18 cellular contexts compared by ENCODE assay signal in the genomic region with DNA sequence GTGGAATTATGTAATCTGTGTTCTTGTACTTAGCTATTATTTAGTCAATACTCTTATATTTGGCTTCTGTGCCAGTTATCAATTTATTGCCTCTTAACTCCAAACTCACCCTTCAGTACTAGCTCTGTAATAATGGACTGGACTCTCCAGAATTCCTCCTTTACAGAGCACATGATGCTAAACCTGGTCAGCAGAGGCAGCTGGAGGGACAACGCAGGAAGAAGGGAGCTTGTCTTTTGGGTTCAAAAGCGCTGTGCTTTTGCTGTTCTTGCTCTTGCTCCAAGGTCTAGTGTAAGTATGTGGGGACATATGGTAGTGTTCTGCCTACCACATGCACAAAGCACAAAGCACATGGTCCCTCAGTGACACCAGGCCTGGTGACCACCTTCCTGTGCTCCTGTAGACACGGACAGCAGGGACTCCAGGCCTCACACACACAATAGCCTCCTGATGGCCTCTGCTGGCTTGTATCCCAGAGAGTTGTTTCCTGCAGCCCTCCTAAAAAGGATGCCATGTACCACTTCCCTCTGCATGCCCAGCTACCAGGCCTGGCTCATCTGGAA. TPM values are rescaled to one million over a fixed set of nuclear protein-coding genes. Genes with fewer than 3 reads are reported as not detected.
DNase-seq lines count a peak whose midpoint lies in the region; ATAC-seq and TF ChIP-seq lines count a peak whose summit lies in the region.
"Had no signal": no experiment of that assay in that cellular context is flagged by ENCODE, and none has a peak within 500 bp of the region (broad histone marks: within the 10 kb centered on the region; RNA-seq: fewer than 3 reads in every experiment).

No MANE protein-coding gene starts in this region.

- peaks cover 19% of the 10 kb centered on the region for H3K4me1 ChIP-seq in Karpas-422 (ENCODE audit: low read length)

- peaks cover 8% of the 10 kb centered on the region for H3K36me3 Mint-ChIP-seq in WTC11

- H4K20me1 ChIP-seq in Karpas-422 (ENCODE audit: insufficient read depth, low read depth, low read length), result peaks cover 49% of the 10 kb centered on the region

- no peaks in the 10 kb centered on the region for H3K9me2 ChIP-seq in Karpas-422 (replicated peaks; ENCODE audit: insufficient read depth, low read length)

- no peak overlapping the region for H3K9ac ChIP-seq in Karpas-422 (ENCODE audit: low read length)

- 0 out of 2 replicates have a peak, but pooled peaks have one; percentile 28 for TF ChIP-seq CTCF in WTC11 (IDR thresholded peaks at IDR 0.05)

- H3K27ac ChIP-seq in Karpas-422 (ENCODE audit: low read length), result no peak overlapping the region
- H3K27ac ChIP-seq: esophagus muscularis mucosa, skin epidermis had no signal

- no peak overlapping the region for H3K4me2 ChIP-seq in Karpas-422 (ENCODE audit: low read depth, low read length, poor library complexity, severe bottlenecking)

- peak; percentile 65 for ATAC-seq in WTC11
- ATAC-seq in GM19397 (IDR thresholded peaks at IDR 0.05; ENCODE audit: unreplicated experiment), result no peak
- no peak for ATAC-seq in GM18909 (IDR thresholded peaks at IDR 0.05; ENCODE audit: poor library complexity, unreplicated experiment)
- ATAC-seq: activated naive CD4-positive, alpha-beta T cell treated with anti-CD3 and anti-CD28 coated beads, Interleukin-2, amount 50 U/mL, for 72 hours; Panc1; T-cell had no signal

- peaks cover 9% of the 10 kb centered on the region for H3K9me3 Mint-ChIP-seq in WTC11
- H3K9me3 Mint-ChIP-seq: activated naive CD4-positive, alpha-beta T cell treated with anti-CD3 and anti-CD28 coated beads, Interleukin-2, amount 50 U/mL, for 72 hours had no signal

- POLR2A ChIA-PET in WTC11 (lab: Charles Lee), result interaction anchor here (0.9 kb wide), 1 partner anchor 121 kb away, joined by 5 read pairs; no protein-coding TSS in a partner anchor

- no peak overlapping the region for H3K27ac Mint-ChIP-seq in WTC11
- H3K27ac Mint-ChIP-seq: T-cell had no signal

- H3K4me3 ChIP-seq in Karpas-422 (ENCODE audit: low read length), result no peak overlapping the region
- H3K4me3 ChIP-seq: esophagus muscularis mucosa, skin epidermis had no signal

- peaks cover 89% of the 10 kb centered on the region for H3K79me2 ChIP-seq in Karpas-422 (ENCODE audit: low read length)

- H3K36me3 ChIP-seq in Karpas-422 (ENCODE audit: insufficient read depth, low read length), result no peaks in the 10 kb centered on the region
- H3K36me3 ChIP-seq: esophagus muscularis mucosa had no signal

- H3K27me3 Mint-ChIP-seq in WTC11 (ENCODE audit: low read depth), result no peaks in the 10 kb centered on the region
- H3K27me3 Mint-ChIP-seq: T-cell had no signal

- no peak overlapping the region for H3K4me3 Mint-ChIP-seq in WTC11

- CTCF ChIA-PET in WTC11 (lab: Charles Lee), result interaction anchor here (0.5 to 1.6 kb wide), 21 partner anchors 9 to 1752 kb away, joined by 3 to 15 read pairs (median 5); a partner anchor contains a TSS

- no peak overlapping the region for H2AFZ ChIP-seq in Karpas-422 (ENCODE audit: low read length)

- peaks cover 5% of the 10 kb centered on the region; the same call in 1 of the 2 replicates for H3K9me3 ChIP-seq in Karpas-422 (ENCODE audit: low read length)
- H3K9me3 ChIP-seq: esophagus muscularis mucosa had no signal

- peaks cover 49% of the 10 kb centered on the region for H3K4me1 Mint-ChIP-seq in WTC11

- DNase-seq in DMS 273 (lab: John Stamatoyannopoulos, UW; ENCODE audit: unreplicated experiment), result peak; percentile 16
- no peak for DNase-seq in DMS 273 treated with DMSO at 0.1 percent for 48 hours (lab: John Stamatoyannopoulos, UW)
- DNase-seq in HT-29 (ENCODE audit: low spot score), result peak; percentile 40
- peak; percentile 38 for DNase-seq in WTC11 (ENCODE audit: low spot score)
- peak; percentile 31 for DNase-seq in left kidney (ENCODE audit: low read depth, low spot score)
- no peak for DNase-seq in Karpas-422
- DNase-seq: 8988T; activated CD4-positive, alpha-beta T cell treated with anti-CD3 and anti-CD28 coated beads for 1 hour; activated CD8-positive, alpha-beta memory T cell treated with anti-CD3 and anti-CD28 coated beads, Interleukin-2, amount 50 U/mL, for 4 hours; mesenchymal stem cell; NCI-H226; T-cell had no signal

- H3K27me3 ChIP-seq in Karpas-422 (ENCODE audit: low read length), result no peaks in the 10 kb centered on the region
- H3K27me3 ChIP-seq: esophagus muscularis mucosa had no signal

TF ChIP-seq in WTC11, 78 proteins besides CTCF, POLR2A, EP300 and RAD21:
- TF ChIP-seq, protein P1, sequence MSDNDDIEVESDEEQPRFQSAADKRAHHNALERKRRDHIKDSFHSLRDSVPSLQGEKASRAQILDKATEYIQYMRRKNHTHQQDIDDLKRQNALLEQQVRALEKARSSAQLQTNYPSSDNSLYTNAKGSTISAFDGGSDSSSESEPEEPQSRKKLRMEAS (CRISPR knock-in tag; IDR thresholded peaks at IDR 0.05), result peak; percentile 37; the same call in 1 of the 2 replicates
- no peak for TF ChIP-seq TCF7 (CRISPR knock-in tag; IDR thresholded peaks at IDR 0.05; ENCODE audit: low read depth)
- TF ChIP-seq ZNF138 (CRISPR knock-in tag; conservative IDR thresholded peaks at IDR 0.05), result 0 out of 2 replicates have a peak, but pooled peaks have one; percentile 18
- 0 out of 2 replicates have a peak, but pooled peaks have one; percentile 53 for TF ChIP-seq ZBTB21 (CRISPR knock-in tag; IDR thresholded peaks at IDR 0.05; ENCODE audit: borderline replicate concordance)

RNA-seq across cellular contexts. Expression of a gene that starts 46.1 kb away (rescaled TPM):
- 16.4 and 18.5 TPM in 2 replicates for total RNA-seq in HT-29 (2014; rRNA removed; shearing (Covaris generic))
- total RNA-seq in WTC11 (2021), result 52.1 to 61.9 TPM (median 52.8 TPM) in 3 replicates
- 19.5 and 25.3 TPM in 2 replicates for total RNA-seq in Karpas-422 (2014; rRNA removed; shearing (Covaris generic); ENCODE audit: low replicate concordance)

Comparison
In these comparisons a context has a peak if more than half of its experiments do, and no peak if none do; other contexts are left out.
1. DNase-seq: peak in DMS 273 (single experiment), HT-29 (single experiment), WTC11 (single experiment) and left kidney (single experiment); none in DMS 273 treated with DMSO at 0.1 percent for 48 hours (single experiment) and Karpas-422 (single experiment).